14 cellular contexts compared by ENCODE assay signal in the genomic region with DNA sequence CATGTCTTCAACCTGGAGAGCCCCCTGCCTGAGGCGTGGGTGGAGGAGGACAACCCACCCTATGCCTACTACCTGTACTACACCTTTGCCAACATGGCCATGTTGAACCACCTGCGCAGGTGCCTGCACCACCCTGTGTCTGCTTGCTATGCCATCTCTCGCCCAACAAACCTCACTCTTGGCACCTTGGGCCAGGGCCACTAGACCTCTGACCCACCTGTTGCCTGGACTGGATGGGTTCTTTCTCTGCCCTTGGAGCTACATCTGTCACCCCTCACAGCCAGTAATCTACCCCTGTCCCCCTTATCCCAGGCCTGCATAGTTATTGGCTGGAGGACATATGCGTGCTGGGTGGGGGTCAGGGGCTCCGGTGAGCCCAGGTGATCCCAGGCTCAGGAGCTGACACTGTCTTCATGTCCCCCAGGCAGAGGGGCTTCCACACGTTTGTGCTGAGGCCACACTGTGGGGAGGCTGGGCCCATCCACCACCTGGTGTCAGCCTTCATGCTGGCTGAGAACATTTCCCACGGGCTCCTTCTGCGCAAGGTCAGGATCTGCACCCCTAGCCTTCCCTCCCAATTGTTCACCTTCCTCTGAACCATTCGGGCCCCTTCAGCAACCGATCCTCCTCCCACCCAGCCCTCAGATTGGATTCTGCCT. TPM values are rescaled to one million over a fixed set of nuclear protein-coding genes. Genes with fewer than 3 reads are reported as not detected.
"Had no signal": no experiment of that assay in that cellular context is flagged by ENCODE, and none has a peak within 500 bp of the region (broad histone marks: within the 10 kb centered on the region; RNA-seq: fewer than 3 reads in every experiment).

No MANE protein-coding gene starts in this region.

- H3K9me3 Mint-ChIP-seq: activated CD4-positive, alpha-beta T cell treated with anti-CD3 and anti-CD28 coated beads, Interleukin-2, amount 10 ng/mL, durations not matched to agents 24 days and 14 days; activated naive CD8-positive, alpha-beta T cell treated with anti-CD3 and anti-CD28 coated beads, Interleukin-2, amount 10 ng/mL, durations not matched to agents 7 days and 5 days; activated T-helper 1 cell treated with anti-CD3 and anti-CD28 coated beads, Interleukin-12 subunit alpha, Interleukin-12 subunit beta, Interleukin-2, Interleukin-4 antibody, amounts not matched to agents 30 ng/mL and 10 ng/mL and 1 ng/mL, durations not matched to agents 14 hours and 24 hours and 36 hours; naive thymus-derived CD8-positive, alpha-beta T cell; T-cell had no signal

- H3K4me3 Mint-ChIP-seq: activated CD4-positive, alpha-beta T cell treated with anti-CD3 and anti-CD28 coated beads, Interleukin-2, amount 10 ng/mL, durations not matched to agents 24 days and 14 days; activated naive CD8-positive, alpha-beta T cell treated with anti-CD3 and anti-CD28 coated beads, Interleukin-2, amount 10 ng/mL, durations not matched to agents 7 days and 5 days; activated T-helper 1 cell treated with anti-CD3 and anti-CD28 coated beads, Interleukin-12 subunit alpha, Interleukin-12 subunit beta, Interleukin-2, Interleukin-4 antibody, amounts not matched to agents 30 ng/mL and 10 ng/mL and 1 ng/mL, durations not matched to agents 14 hours and 24 hours and 36 hours; brain; naive thymus-derived CD8-positive, alpha-beta T cell; T-cell had no signal

- ATAC-seq: esophagus mucosa had no signal

- DNase-seq: activated naive CD8-positive, alpha-beta T cell treated with anti-CD3 and anti-CD28 coated beads, Interleukin-2, amount 10 ng/mL, durations not matched to agents 7 days and 5 days; central memory CD4-positive, alpha-beta T cell; cortex of kidney; effector CD4-positive, alpha-beta T cell; spleen had no signal

- H3K4me3 ChIP-seq: spleen had no signal

- H3K27me3 Mint-ChIP-seq: activated CD4-positive, alpha-beta T cell treated with anti-CD3 and anti-CD28 coated beads, Interleukin-2, amount 10 ng/mL, durations not matched to agents 24 days and 14 days; activated naive CD8-positive, alpha-beta T cell treated with anti-CD3 and anti-CD28 coated beads, Interleukin-2, amount 10 ng/mL, durations not matched to agents 7 days and 5 days; naive thymus-derived CD8-positive, alpha-beta T cell; T-cell had no signal

- H3K27me3 ChIP-seq: spleen had no signal

- H3K27ac Mint-ChIP-seq: activated CD4-positive, alpha-beta T cell treated with anti-CD3 and anti-CD28 coated beads, Interleukin-2, amount 10 ng/mL, durations not matched to agents 24 days and 14 days; activated naive CD8-positive, alpha-beta T cell treated with anti-CD3 and anti-CD28 coated beads, Interleukin-2, amount 10 ng/mL, durations not matched to agents 7 days and 5 days; activated T-helper 1 cell treated with anti-CD3 and anti-CD28 coated beads, Interleukin-12 subunit alpha, Interleukin-12 subunit beta, Interleukin-2, Interleukin-4 antibody, amounts not matched to agents 30 ng/mL and 10 ng/mL and 1 ng/mL, durations not matched to agents 14 hours and 24 hours and 36 hours had no signal

- H3K9me3 ChIP-seq: spleen had no signal

RNA-seq across cellular contexts. Expression of a gene that starts 10.1 kb away (rescaled TPM):
- total RNA-seq: esophagus mucosa; glomerular endothelial cell; mesenteric fat pad; naive thymus-derived CD8-positive, alpha-beta T cell; T-cell; ureter had no signal
- polyA plus RNA-seq: naive thymus-derived CD8-positive, alpha-beta T cell had no signal

RNA-seq across cellular contexts. Expression of a gene that starts 58.1 kb away (rescaled TPM):
- total RNA-seq: activated naive CD8-positive, alpha-beta T cell treated with anti-CD3 and anti-CD28 coated beads, Interleukin-2, amount 10 ng/mL, durations not matched to agents 7 days and 5 days; esophagus mucosa; glomerular endothelial cell; mesenteric fat pad; ureter had no signal
